ENCODE assay signal across 19 cellular contexts in genomic region chr2:96546797-96547196, GRCh38. TPM values are rescaled to one million over a fixed set of nuclear protein-coding genes. Genes with fewer than 3 reads are reported as not detected.
DNase-seq lines count a peak whose midpoint lies in the region; ATAC-seq and TF ChIP-seq lines count a peak whose summit lies in the region.
"Had no signal": no experiment of that assay in that cellular context is flagged by ENCODE, and none has a peak within 500 bp of the region (broad histone marks: within the 10 kb centered on the region; RNA-seq: fewer than 3 reads in every experiment).

No MANE protein-coding gene starts in this region.

- H3K9me3 ChIP-seq in CD8-positive, alpha-beta T cell (ENCODE audit: low read length) = no peaks in the 10 kb centered on the region
- H3K9me3 ChIP-seq in iPS-20b (ENCODE audit: insufficient read depth, low read depth, low read length) (no peaks in the 10 kb centered on the region; the same call in 1 of the 2 replicates), prostate gland (no peaks in the 10 kb centered on the region)
- H3K9me3 ChIP-seq: Peyer's patch had no signal

- H3K27me3 ChIP-seq in CD8-positive, alpha-beta T cell (ENCODE audit: insufficient read depth, low read length) = no peaks in the 10 kb centered on the region
- H3K27me3 ChIP-seq in iPS-20b (ENCODE audit: insufficient read depth, low read length) (no peaks in the 10 kb centered on the region), prostate gland (replicated peaks; ENCODE audit: insufficient read depth) (no peaks in the 10 kb centered on the region)
- H3K27me3 ChIP-seq: foreskin keratinocyte, Peyer's patch had no signal

- no peak overlapping the region for H3K4me3 ChIP-seq in CD8-positive, alpha-beta T cell (ENCODE audit: low read depth, low read length)
- H3K4me3 ChIP-seq in iPS-20b (ENCODE audit: low read length) = peak overlapping the region; percentile 33; the same call in 1 of the 2 replicates
- no peak overlapping the region for H3K4me3 ChIP-seq in prostate gland
- H3K4me3 ChIP-seq: Peyer's patch had no signal

- H3K36me3 Mint-ChIP-seq in CD8-positive, alpha-beta T cell = peaks cover 65% of the 10 kb centered on the region
- peaks cover 64% of the 10 kb centered on the region for H3K36me3 Mint-ChIP-seq in activated CD8-positive, alpha-beta T cell treated with anti-CD3 and anti-CD28 coated beads for 36 hours (ENCODE audit: low read depth)

- peaks cover 54% of the 10 kb centered on the region for H3K4me1 Mint-ChIP-seq in CD8-positive, alpha-beta T cell (ENCODE audit: low read depth)
- peaks cover 47% of the 10 kb centered on the region for H3K4me1 Mint-ChIP-seq in activated CD8-positive, alpha-beta T cell treated with anti-CD3 and anti-CD28 coated beads for 36 hours (ENCODE audit: low read depth)

- POLR2A ChIA-PET in CD8-positive, alpha-beta T cell (lab: Charles Lee) = interaction anchor here (0.6 to 4.7 kb wide), 2 partner anchors 9 to 90 kb away, joined by 3 to 35 read pairs; partner anchors contain the start of gene ARID5A
- POLR2A ChIA-PET in activated CD8-positive, alpha-beta T cell treated with anti-CD3 and anti-CD28 coated beads for 36 hours (lab: Charles Lee) = interaction anchor here (1.7 to 21.9 kb wide), 3 partner anchors 9 to 19 kb away, joined by 5 to 438 read pairs (median 6); partner anchors contain the start of gene ARID5A

- H3K4me1 ChIP-seq in CD8-positive, alpha-beta T cell (ENCODE audit: insufficient read depth, low read length) = peaks cover 58% of the 10 kb centered on the region
- H3K4me1 ChIP-seq in iPS-20b (ENCODE audit: insufficient read depth, low read length) = peaks cover 6% of the 10 kb centered on the region; the same call in 1 of the 2 replicates
- H3K4me1 ChIP-seq in prostate gland (replicated peaks) = no peaks in the 10 kb centered on the region
- H3K4me1 ChIP-seq: foreskin keratinocyte, Peyer's patch had no signal

- ATAC-seq in CD8-positive, alpha-beta T cell = peak; percentile 16
- peak; percentile 18 for ATAC-seq in activated CD8-positive, alpha-beta T cell treated with anti-CD3 and anti-CD28 coated beads for 36 hours
- no peak for ATAC-seq in GM18868 (IDR thresholded peaks at IDR 0.05; ENCODE audit: unreplicated experiment)
- ATAC-seq: foreskin keratinocyte had no signal

- peak overlapping the region; percentile 80 for H3K27ac Mint-ChIP-seq in CD8-positive, alpha-beta T cell
- peak overlapping the region; percentile 75 for H3K27ac Mint-ChIP-seq in activated CD8-positive, alpha-beta T cell treated with anti-CD3 and anti-CD28 coated beads for 36 hours

- H3K27me3 Mint-ChIP-seq in CD8-positive, alpha-beta T cell (ENCODE audit: low read depth) = no peaks in the 10 kb centered on the region
- H3K27me3 Mint-ChIP-seq in activated CD8-positive, alpha-beta T cell treated with anti-CD3 and anti-CD28 coated beads for 36 hours = no peaks in the 10 kb centered on the region

- H3K27ac ChIP-seq in CD8-positive, alpha-beta T cell (ENCODE audit: low read depth, low read length) = no peak overlapping the region
- no peak overlapping the region for H3K27ac ChIP-seq in iPS-20b (ENCODE audit: low read length)
- H3K27ac ChIP-seq in prostate gland = no peak overlapping the region
- H3K27ac ChIP-seq: C4-2B, foreskin keratinocyte, Peyer's patch had no signal

- no peak for TF ChIP-seq CTCF in CD8-positive, alpha-beta T cell (IDR thresholded peaks at IDR 0.05)
- no peak for TF ChIP-seq CTCF in activated CD8-positive, alpha-beta T cell treated with anti-CD3 and anti-CD28 coated beads for 36 hours (IDR thresholded peaks at IDR 0.05)
- TF ChIP-seq CTCF in prostate gland (IDR thresholded peaks at IDR 0.05) = no peak

- WGBS in prostate gland = 83% methylated on average over 8 of the region's 8 CpGs

- CTCF ChIA-PET in CD8-positive, alpha-beta T cell (lab: Charles Lee) = interaction anchor here (2.6 to 13.4 kb wide), 2 partner anchors 17 to 38 kb away, joined by 8 to 149 read pairs; no protein-coding TSS in a partner anchor
- CTCF ChIA-PET in activated CD8-positive, alpha-beta T cell treated with anti-CD3 and anti-CD28 coated beads for 36 hours (lab: Charles Lee) = interaction anchor here (1.2 to 4.4 kb wide), 2 partner anchors 8 to 140 kb away, joined by 4 to 17 read pairs; no protein-coding TSS in a partner anchor

- no peaks in the 10 kb centered on the region for H3K9me3 Mint-ChIP-seq in CD8-positive, alpha-beta T cell
- no peaks in the 10 kb centered on the region for H3K9me3 Mint-ChIP-seq in activated CD8-positive, alpha-beta T cell treated with anti-CD3 and anti-CD28 coated beads for 36 hours

- no peak overlapping the region for H3K9ac ChIP-seq in iPS-20b (ENCODE audit: low read depth, low read length)

- H3K36me3 ChIP-seq in CD8-positive, alpha-beta T cell (ENCODE audit: insufficient read depth, low read length) = peaks cover 57% of the 10 kb centered on the region
- H3K36me3 ChIP-seq in iPS-20b (ENCODE audit: insufficient read depth, low read depth, low read length) (no peaks in the 10 kb centered on the region), prostate gland (no peaks in the 10 kb centered on the region)

- H3K4me3 Mint-ChIP-seq in CD8-positive, alpha-beta T cell = peak overlapping the region; percentile 29
- no peak overlapping the region for H3K4me3 Mint-ChIP-seq in activated CD8-positive, alpha-beta T cell treated with anti-CD3 and anti-CD28 coated beads for 36 hours
- H3K4me3 Mint-ChIP-seq: neural crest cell had no signal

- intact Hi-C loops in CD8-positive, alpha-beta T cell (cut with DNase I, micrococcal nuclease) = no loop called here
- intact Hi-C loops in activated CD8-positive, alpha-beta T cell treated with anti-CD3 and anti-CD28 coated beads for 36 hours (cut with micrococcal nuclease) = no loop called here
- intact Hi-C loops in prostate gland (cut with DNase I) = no loop called here

- peak; percentile 32 for DNase-seq in activated CD4-positive, CD25-positive, alpha-beta regulatory T cell treated with anti-CD3 and anti-CD28 coated beads, Interleukin-2, amount 50 U/mL, for 72 hours
- no peak for DNase-seq in activated CD4-positive, CD25-positive, alpha-beta regulatory T cell (lab: John Stamatoyannopoulos, UW)
- DNase-seq in CD8-positive, alpha-beta T cell = no peak
- DNase-seq in activated CD8-positive, alpha-beta T cell treated with anti-CD3 and anti-CD28 coated beads for 36 hours = no peak
- DNase-seq in prostate gland (ENCODE audit: low spot score) (no peak), SK-N-DZ (ENCODE audit: low spot score) (no peak)
- DNase-seq: 8988T, foreskin keratinocyte, mesendoderm, NCI-H1105, NCI-H2171 treated with DMSO at 0.1 percent for 48 hours, NCI-H774, trophoblast cell had no signal

- no peak for TF ChIP-seq POLR2A in prostate gland (IDR thresholded peaks at IDR 0.05)

RNA-seq across cellular contexts. Expression of gene ARID5A, which starts 10.2 kb away (rescaled TPM):
- 100 to 1,000 TPM; 408 to 413 TPM for total RNA-seq in CD8-positive, alpha-beta T cell
- 10 to 100 TPM; 61.5 to 64.3 TPM for total RNA-seq in activated CD8-positive, alpha-beta T cell treated with anti-CD3 and anti-CD28 coated beads for 36 hours
- total RNA-seq in prostate gland = 10 to 100 TPM; 23.0 to 54.6 TPM
- polyA plus RNA-seq in SK-N-DZ (2014; cell fraction: cytosol; rRNA removed) = 3.3 and 4.1 TPM in 2 replicates
- 4.4 and 9.8 TPM in 2 replicates for polyA plus RNA-seq in SK-N-DZ (2014; cell fraction: nucleus; rRNA removed)

RNA-seq across cellular contexts. Expression of gene NEURL3, which starts 41.6 kb away (rescaled TPM):
- not detected for total RNA-seq in CD8-positive, alpha-beta T cell
- under 1 TPM in 1 of 2 experiments, not detected in 1; 0.25 TPM for total RNA-seq in activated CD8-positive, alpha-beta T cell treated with anti-CD3 and anti-CD28 coated beads for 36 hours
- 10 to 100 TPM in 1 of 2 donors, 1 to 10 TPM in 1; 8.9 to 28.9 TPM for total RNA-seq in prostate gland
- polyA plus RNA-seq in SK-N-DZ (2014; cell fraction: cytosol; rRNA removed) = 0.42 TPM in 1 of 2 replicates, not detected in the other
- not detected in 2 replicates for polyA plus RNA-seq in SK-N-DZ (2014; cell fraction: nucleus; rRNA removed)
- total RNA-seq: foreskin keratinocyte, pulmonary artery endothelial cell had no signal
- polyA plus RNA-seq: foreskin keratinocyte had no signal

Comparison
In these comparisons a context has a peak if more than half of its experiments do, and no peak if none do; other contexts are left out.
1. RNA of gene ARID5A, which starts 10.2 kb away (total RNA-seq): 408 to 413 TPM in CD8-positive, alpha-beta T cell; 61.5 to 64.3 TPM in activated CD8-positive, alpha-beta T cell treated with anti-CD3 and anti-CD28 coated beads for 36 hours and 23.0 to 54.6 TPM in prostate gland; every median in the first group is over 4 times any median in the second.
2. RNA of gene NEURL3, which starts 41.6 kb away (total RNA-seq): 8.9 to 28.9 TPM in prostate gland; 0.25 TPM in activated CD8-positive, alpha-beta T cell treated with anti-CD3 and anti-CD28 coated beads for 36 hours and not detected in CD8-positive, alpha-beta T cell; every median in the first group is over 4 times any median in the second.